16 cellular contexts compared by ENCODE assay signal in the genomic region with DNA sequence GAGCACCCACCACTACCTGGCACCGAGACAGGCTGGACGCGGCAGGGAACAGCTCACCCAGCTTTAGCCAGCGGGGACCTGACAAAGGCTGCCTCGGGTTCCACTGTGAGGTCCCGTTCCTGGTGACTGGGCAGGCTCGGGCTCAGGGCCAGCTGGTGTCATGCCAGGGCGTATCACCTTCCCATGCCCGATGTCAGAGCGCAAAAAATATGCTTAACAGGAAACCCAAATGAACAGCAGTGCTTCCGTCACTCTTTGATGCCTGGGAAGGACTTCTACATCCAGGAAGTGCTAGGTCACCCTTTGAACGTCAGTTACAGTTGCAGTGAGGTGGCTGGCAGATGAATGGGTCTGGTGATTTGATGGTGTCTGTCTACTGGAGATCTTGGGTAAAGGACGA.
DNase-seq lines count a peak whose midpoint lies in the region; ATAC-seq and TF ChIP-seq lines count a peak whose summit lies in the region.
"Had no signal": no experiment of that assay in that cellular context is flagged by ENCODE, and none has a peak within 500 bp of the region (broad histone marks: within the 10 kb centered on the region; RNA-seq: fewer than 3 reads in every experiment).

No MANE protein-coding gene starts in this region.

- H3K4me1 Mint-ChIP-seq in activated naive CD4-positive, alpha-beta T cell treated with anti-CD3 and anti-CD28 coated beads for 36 hours (ENCODE audit: low read depth), result peaks cover 6% of the 10 kb centered on the region
- H3K4me1 Mint-ChIP-seq in activated T-helper 1 cell treated with anti-CD3 and anti-CD28 coated beads, Interleukin-12 subunit alpha, Interleukin-12 subunit beta, Interleukin-2, Interleukin-4 antibody, amounts not matched to agents 30 ng/mL and 10 ng/mL and 1 ng/mL, durations not matched to agents 14 hours and 24 hours and 36 hours (ENCODE audit: low read depth), result peaks cover 8% of the 10 kb centered on the region

- in situ Hi-C loops in transverse colon (cut with MboI; ENCODE audit: low pct_ligation_motif_present in 1 of 4, low pct_unique_long_range_greater_than_20kb in 1 of 4, low sequenced_read_pairs in 3 of 4), result no loop called here

- DNase-seq in activated naive CD4-positive, alpha-beta T cell treated with anti-CD3 and anti-CD28 coated beads for 36 hours, result peak; percentile 61
- DNase-seq in activated naive CD4-positive, alpha-beta T cell treated with anti-CD3 and anti-CD28 coated beads, Interleukin-2, amount 50 U/mL, for 16 hours, result no peak
- no peak for DNase-seq in activated T-helper 1 cell treated with anti-CD3 and anti-CD28 coated beads, Interleukin-12 subunit alpha, Interleukin-12 subunit beta, Interleukin-2, Interleukin-4 antibody, amounts not matched to agents 30 ng/mL and 10 ng/mL and 1 ng/mL, durations not matched to agents 14 hours and 24 hours and 36 hours (ENCODE audit: low spot score)
- peak; percentile 60 for DNase-seq in spleen
- DNase-seq in thyroid gland, result no peak
- no peak for DNase-seq in transverse colon
- DNase-seq: activated T-cell treated with anti-CD3 and anti-CD28 coated beads, Interleukin-2, amount 50 U/mL, for 48 hours; brain microvascular endothelial cell; heart right ventricle; NCI-H1694 treated with DMSO at 0.1 percent for 48 hours; NCI-H526 treated with DMSO at 0.1 percent for 48 hours; nucleus accumbens had no signal

- no peaks in the 10 kb centered on the region for H3K36me3 Mint-ChIP-seq in activated naive CD4-positive, alpha-beta T cell treated with anti-CD3 and anti-CD28 coated beads for 36 hours (ENCODE audit: low read depth)
- H3K36me3 Mint-ChIP-seq in activated T-helper 1 cell treated with anti-CD3 and anti-CD28 coated beads, Interleukin-12 subunit alpha, Interleukin-12 subunit beta, Interleukin-2, Interleukin-4 antibody, amounts not matched to agents 30 ng/mL and 10 ng/mL and 1 ng/mL, durations not matched to agents 14 hours and 24 hours and 36 hours (ENCODE audit: low read depth), result no peaks in the 10 kb centered on the region

- H3K27me3 ChIP-seq in spleen (replicated peaks in 1 of 7), result peaks cover 0 to 44% (median 0%) of the 10 kb centered on the region in 7 donors
- no peaks in the 10 kb centered on the region for H3K27me3 ChIP-seq in thyroid gland
- H3K27me3 ChIP-seq in transverse colon, result peaks cover 4% of the 10 kb centered on the region
- H3K27me3 ChIP-seq: brain microvascular endothelial cell had no signal

- H3K27ac Mint-ChIP-seq in activated naive CD4-positive, alpha-beta T cell treated with anti-CD3 and anti-CD28 coated beads for 36 hours, result peak overlapping the region; percentile 68
- H3K27ac Mint-ChIP-seq in activated T-helper 1 cell treated with anti-CD3 and anti-CD28 coated beads, Interleukin-12 subunit alpha, Interleukin-12 subunit beta, Interleukin-2, Interleukin-4 antibody, amounts not matched to agents 30 ng/mL and 10 ng/mL and 1 ng/mL, durations not matched to agents 14 hours and 24 hours and 36 hours, result no peak overlapping the region

- CTCF ChIA-PET in activated naive CD4-positive, alpha-beta T cell treated with anti-CD3 and anti-CD28 coated beads for 36 hours (lab: Charles Lee), result no interaction called here

- 46 to 73% (median 57%) methylated on average over 12 to 13 of the region's 13 CpGs for WGBS in spleen, 5 donors
- 75 to 78% methylated on average over 13 of the region's 13 CpGs for WGBS in thyroid gland, 2 donors
- WGBS in transverse colon (ENCODE audit: low coverage in 1 of 2), 2 donors, result 72 to 74% methylated on average over 11 to 13 of the region's 13 CpGs

- H3K9me3 ChIP-seq in KOPT-K1 (ENCODE audit: insufficient read depth, low read length, poor library complexity, severe bottlenecking) (no peaks in the 10 kb centered on the region), spleen (no peaks in the 10 kb centered on the region), thyroid gland (no peaks in the 10 kb centered on the region), transverse colon (no peaks in the 10 kb centered on the region)

- no peak for TF ChIP-seq CTCF in spleen (IDR thresholded peaks at IDR 0.05 in 8 of 11, conservative IDR thresholded peaks at IDR 0.05 in 3 of 11)
- TF ChIP-seq CTCF in thyroid gland (IDR thresholded peaks at IDR 0.05), result no peak
- TF ChIP-seq CTCF in transverse colon (IDR thresholded peaks at IDR 0.05), result no peak

- peak overlapping the region; percentile 45 for H3K4me3 Mint-ChIP-seq in activated naive CD4-positive, alpha-beta T cell treated with anti-CD3 and anti-CD28 coated beads for 36 hours
- H3K4me3 Mint-ChIP-seq in activated T-helper 1 cell treated with anti-CD3 and anti-CD28 coated beads, Interleukin-12 subunit alpha, Interleukin-12 subunit beta, Interleukin-2, Interleukin-4 antibody, amounts not matched to agents 30 ng/mL and 10 ng/mL and 1 ng/mL, durations not matched to agents 14 hours and 24 hours and 36 hours, result peak overlapping the region; percentile 10

- intact Hi-C loops in activated naive CD4-positive, alpha-beta T cell treated with anti-CD3 and anti-CD28 coated beads for 36 hours (cut with micrococcal nuclease), result loop anchor here (1.0 kb wide), 1 partner anchor 12 kb away; no protein-coding TSS in a partner anchor
- intact Hi-C loops in activated T-helper 1 cell treated with anti-CD3 and anti-CD28 coated beads, Interleukin-12 subunit alpha, Interleukin-12 subunit beta, Interleukin-2, Interleukin-4 antibody, amounts not matched to agents 30 ng/mL and 10 ng/mL and 1 ng/mL, durations not matched to agents 14 hours and 24 hours and 36 hours (cut with micrococcal nuclease), result no loop called here
- intact Hi-C loops in spleen (cut with DNase I; ENCODE audit: low total_unique reads) (no loop called here), thyroid gland (cut with DNase I) (no loop called here), transverse colon (cut with DNase I; ENCODE audit: low total_unique reads) (no loop called here)

- no peak for TF ChIP-seq POLR2A in spleen (IDR thresholded peaks at IDR 0.05)
- TF ChIP-seq POLR2A in thyroid gland (IDR thresholded peaks at IDR 0.05), result no peak
- TF ChIP-seq POLR2A in transverse colon (IDR thresholded peaks at IDR 0.05), result no peak

- H3K4me3 ChIP-seq in spleen (no peak overlapping the region), thyroid gland (replicated peaks in 1 of 3) (no peak overlapping the region), transverse colon (no peak overlapping the region)
- H3K4me3 ChIP-seq: coronary artery, heart right ventricle had no signal

- no peak for ATAC-seq in HG02678 (IDR thresholded peaks at IDR 0.05; ENCODE audit: unreplicated experiment)
- ATAC-seq: heart right ventricle, Right ventricle myocardium inferior had no signal

- H3K9me3 Mint-ChIP-seq in activated naive CD4-positive, alpha-beta T cell treated with anti-CD3 and anti-CD28 coated beads for 36 hours, result no peaks in the 10 kb centered on the region
- H3K9me3 Mint-ChIP-seq in activated T-helper 1 cell treated with anti-CD3 and anti-CD28 coated beads, Interleukin-12 subunit alpha, Interleukin-12 subunit beta, Interleukin-2, Interleukin-4 antibody, amounts not matched to agents 30 ng/mL and 10 ng/mL and 1 ng/mL, durations not matched to agents 14 hours and 24 hours and 36 hours, result no peaks in the 10 kb centered on the region

- peak overlapping the region; percentile 34 for H3K27ac ChIP-seq in KOPT-K1 (ENCODE audit: low read depth, low read length, poor library complexity, severe bottlenecking)
- H3K27ac ChIP-seq in spleen, result no peak overlapping the region
- no peak overlapping the region for H3K27ac ChIP-seq in thyroid gland
- no peak overlapping the region for H3K27ac ChIP-seq in transverse colon
- H3K27ac ChIP-seq: brain microvascular endothelial cell, coronary artery, heart right ventricle had no signal

- no peak for TF ChIP-seq EP300 in transverse colon (IDR thresholded peaks at IDR 0.05; ENCODE audit: low read depth)

- H3K4me1 ChIP-seq in spleen (no peaks in the 10 kb centered on the region), thyroid gland (no peaks in the 10 kb centered on the region), transverse colon (no peaks in the 10 kb centered on the region)
- H3K4me1 ChIP-seq: heart right ventricle had no signal

- H3K36me3 ChIP-seq in KOPT-K1 (ENCODE audit: insufficient read depth, low read length), result no peaks in the 10 kb centered on the region
- no peaks in the 10 kb centered on the region for H3K36me3 ChIP-seq in spleen
- no peaks in the 10 kb centered on the region for H3K36me3 ChIP-seq in thyroid gland
- no peaks in the 10 kb centered on the region for H3K36me3 ChIP-seq in transverse colon
- H3K36me3 ChIP-seq: brain microvascular endothelial cell, heart right ventricle had no signal

- peaks cover 15% of the 10 kb centered on the region for H3K27me3 Mint-ChIP-seq in activated naive CD4-positive, alpha-beta T cell treated with anti-CD3 and anti-CD28 coated beads for 36 hours (ENCODE audit: low read depth)
- H3K27me3 Mint-ChIP-seq in activated T-helper 1 cell treated with anti-CD3 and anti-CD28 coated beads, Interleukin-12 subunit alpha, Interleukin-12 subunit beta, Interleukin-2, Interleukin-4 antibody, amounts not matched to agents 30 ng/mL and 10 ng/mL and 1 ng/mL, durations not matched to agents 14 hours and 24 hours and 36 hours (ENCODE audit: insufficient read depth), result peaks cover 2% of the 10 kb centered on the region

Comparison
In these comparisons a context has a peak if more than half of its experiments do, and no peak if none do; other contexts are left out.
1. DNase-seq: peak in activated naive CD4-positive, alpha-beta T cell treated with anti-CD3 and anti-CD28 coated beads for 36 hours (single experiment) and spleen (single experiment); none in activated naive CD4-positive, alpha-beta T cell treated with anti-CD3 and anti-CD28 coated beads, Interleukin-2, amount 50 U/mL, for 16 hours (single experiment), activated T-helper 1 cell treated with anti-CD3 and anti-CD28 coated beads, Interleukin-12 subunit alpha, Interleukin-12 subunit beta, Interleukin-2, Interleukin-4 antibody, amounts not matched to agents 30 ng/mL and 10 ng/mL and 1 ng/mL, durations not matched to agents 14 hours and 24 hours and 36 hours (single experiment), thyroid gland (0 of 2) and transverse colon (single experiment).